ENCODE assay signal across 8 cellular contexts in genomic region chr12:118137148-118137678, GRCh38. TPM values are rescaled to one million over a fixed set of nuclear protein-coding genes. Genes with fewer than 3 reads are reported as not detected.
DNase-seq lines count a peak whose midpoint lies in the region; FAIRE-seq and TF ChIP-seq lines count a peak whose summit lies in the region.

No MANE protein-coding gene starts in this region.

- H3K27me3 Mint-ChIP-seq in Calu3 (ENCODE audit: unreplicated experiment): no peaks in the 10 kb centered on the region

- peaks cover 60% of the 10 kb centered on the region for H3K36me3 Mint-ChIP-seq in Calu3 (ENCODE audit: insufficient read depth, unreplicated experiment)

- H3K9me3 ChIP-seq in esophagus squamous epithelium (no peaks in the 10 kb centered on the region), trophoblast cell (ENCODE audit: insufficient read depth, low read depth, low read length) (no peaks in the 10 kb centered on the region)

- no peak overlapping the region for H2BK120ac ChIP-seq in trophoblast cell (ENCODE audit: insufficient read depth, low read length, poor library complexity)

- TF ChIP-seq POLR2A in esophagus squamous epithelium (IDR thresholded peaks at IDR 0.05): no peak
- TF ChIP-seq POLR2A in H54 (IDR thresholded peaks at IDR 0.05; ENCODE audit: low read depth, low read length): no peak

- WGBS in esophagus squamous epithelium, 2 donors: 67 to 71% methylated on average over 10 of the region's 10 CpGs
- no CpG with 5 or more reads among the region's 10 CpGs for WGBS in trophoblast cell (ENCODE audit: extremely low coverage, insufficient coverage, insufficient read length)

- no peak overlapping the region for H3K18ac ChIP-seq in trophoblast cell (ENCODE audit: low read length)

- BruUV-seq in Calu3 (replicated peaks; lab: Mats Ljungman, UMichigan): TSS peak; percentile 73

- CTCF ChIA-PET in Calu3 (lab: Charles Lee): interaction anchor here (0.5 kb wide), 1 partner anchor 76 kb away, joined by 4 read pairs; the partner anchor contains the start of gene WSB2
- CTCF ChIA-PET in RWPE1 (lab: Yijun Ruan, JAX): interaction anchor here (0.6 to 1.1 kb wide), 2 partner anchors 34 to 224 kb away, joined by 3 to 4 read pairs; no protein-coding TSS in a partner anchor

- H3K27ac Mint-ChIP-seq in Calu3 (ENCODE audit: unreplicated experiment): peak overlapping the region; percentile 60

- POLR2A ChIA-PET in RWPE1 (lab: Yijun Ruan, JAX; ENCODE audit: low non-redundant PET): no interaction called here

- H4K91ac ChIP-seq in trophoblast cell (ENCODE audit: low read depth, low read length): no peak overlapping the region

- H3K79me2 ChIP-seq in trophoblast cell (ENCODE audit: control insufficient read depth, insufficient read depth, low read length, poor library complexity): peaks cover 9% of the 10 kb centered on the region

- peak overlapping the region; percentile 21 for H4K12ac ChIP-seq in trophoblast cell (ENCODE audit: low read depth, low read length)

- no peak for FAIRE-seq in H54 (lab: Jason Lieb, UNC)

- no peak overlapping the region for H2BK5ac ChIP-seq in trophoblast cell (ENCODE audit: low read depth, low read length, poor library complexity)

- peaks cover 0 to 43% (median 16%) of the 10 kb centered on the region in 3 donors for H3K36me3 ChIP-seq in esophagus squamous epithelium
- H3K36me3 ChIP-seq in trophoblast cell (ENCODE audit: control insufficient read depth in 1 of 2, insufficient read depth in 2 of 2, low read length in 2 of 2): peaks cover 13 to 21% of the 10 kb centered on the region in 2 experiments

- H3K27me3 ChIP-seq in esophagus squamous epithelium (no peaks in the 10 kb centered on the region), trophoblast cell (ENCODE audit: insufficient read depth, low read length) (no peaks in the 10 kb centered on the region)

- H2BK12ac ChIP-seq in trophoblast cell (ENCODE audit: low read length): no peak overlapping the region

- TF ChIP-seq CTCF in Calu3 (IDR thresholded peaks at IDR 0.05; ENCODE audit: unreplicated experiment) (no peak), RWPE1 (conservative IDR thresholded peaks at IDR 0.05; ENCODE audit: low read depth) (no peak), esophagus squamous epithelium (IDR thresholded peaks at IDR 0.05) (no peak)

- no peak overlapping the region for H3K23ac ChIP-seq in trophoblast cell (ENCODE audit: low read length)

- peak overlapping the region; percentile 31 for H3K9ac ChIP-seq in trophoblast cell (ENCODE audit: low read length)

- no peak overlapping the region for H3K4ac ChIP-seq in trophoblast cell (ENCODE audit: low read depth, low read length)

- H3K27ac ChIP-seq in RWPE1 (peak overlapping the region; percentile 13; the same call in 1 of the 2 replicates), esophagus squamous epithelium (peak overlapping the region; percentile 87 to 96 (median 94)), trophoblast cell (ENCODE audit: low read depth, low read length) (no peak overlapping the region)

- H3K4me3 ChIP-seq in esophagus squamous epithelium (peak overlapping the region; percentile 63 to 100 (median 96)), trophoblast cell (ENCODE audit: low read depth, low read length) (no peak overlapping the region)

- H3K4me1 ChIP-seq in esophagus squamous epithelium (peaks cover 5 to 44% (median 22%) of the 10 kb centered on the region in 3 donors), trophoblast cell (ENCODE audit: control insufficient read depth in 1 of 2, insufficient read depth in 2 of 2, low read length in 2 of 2) (peaks cover 7 to 11% of the 10 kb centered on the region in 2 experiments)

- peaks cover 6% of the 10 kb centered on the region for H3K79me1 ChIP-seq in trophoblast cell (ENCODE audit: low read length)

- H3K14ac ChIP-seq in trophoblast cell (ENCODE audit: low read length): no peak overlapping the region

- H4K8ac ChIP-seq in trophoblast cell (ENCODE audit: low read depth, low read length): no peak overlapping the region

- H2AK5ac ChIP-seq in trophoblast cell (ENCODE audit: low read length): no peak overlapping the region

- no peaks in the 10 kb centered on the region for H3K9me3 Mint-ChIP-seq in Calu3 (ENCODE audit: low read depth, unreplicated experiment)

- H2AFZ ChIP-seq in trophoblast cell (ENCODE audit: insufficient read depth, low read length, poor library complexity): no peak overlapping the region

- peak overlapping the region; percentile 80 for H3K4me2 ChIP-seq in trophoblast cell (ENCODE audit: low read length)

- H3K4me3 Mint-ChIP-seq in Calu3 (ENCODE audit: low read depth, unreplicated experiment): peak overlapping the region; percentile 86

- peaks cover 18% of the 10 kb centered on the region for H3K4me1 Mint-ChIP-seq in Calu3 (ENCODE audit: low read depth, unreplicated experiment)

- intact Hi-C loops in Calu3 (cut with micrococcal nuclease; ENCODE audit: unreplicated experiment): loop anchor here (10.0 kb wide), 1 partner anchor 262 kb away; no protein-coding TSS in a partner anchor
- intact Hi-C loops in esophagus squamous epithelium (cut with DNase I): no loop called here

- DNase-seq in Calu3 (no peak), RWPE1 (ENCODE audit: low spot score) (no peak), esophagus squamous epithelium (lab: John Stamatoyannopoulos, UW) (no peak), trophoblast cell (peak in 1 of 2 donors; percentile 7), H54 (ENCODE audit: insufficient read length, low spot score) (no peak), NCI-H187 treated with DMSO at 0.1 percent for 48 hours (lab: John Stamatoyannopoulos, UW) (no peak), putamen (ENCODE audit: low spot score) (no peak), NCI-H446 treated with DMSO at 0.1 percent for 48 hours (lab: John Stamatoyannopoulos, UW) (no peak)

RNA-seq across cellular contexts. Expression of gene PEBP1, which starts 1.3 kb away (rescaled TPM):
- total RNA-seq in Calu3 (2022) (99.8 and 109 TPM in 2 replicates), esophagus squamous epithelium (100 to 1,000 TPM; 166 to 237 (median 192) TPM)
- polyA plus RNA-seq in trophoblast cell (2013): 159 and 166 TPM in 2 replicates

RNA-seq across cellular contexts. Expression of gene VSIG10, which starts 33.4 kb away (rescaled TPM):
- 52.0 and 53.6 TPM in 2 replicates for total RNA-seq in Calu3 (2022)
- 10 to 100 TPM; 11.9 to 47.1 (median 25.8) TPM for total RNA-seq in esophagus squamous epithelium
- 8.7 and 9.9 TPM in 2 replicates for polyA plus RNA-seq in trophoblast cell (2013)
